Comparison of ENCODE assay signal across 8 cellular contexts in genomic region chr3:42749753-42750231, GRCh38. TPM values are rescaled to one million over a fixed set of nuclear protein-coding genes. Genes with fewer than 3 reads are reported as not detected.
A peak's percentile ranks its signal among the peaks of the same experiment; 100 is the strongest.
DNase-seq lines count a peak whose midpoint lies in the region; ATAC-seq and TF ChIP-seq lines count a peak whose summit lies in the region.
"Had no signal": no experiment of that assay in that cellular context is flagged by ENCODE, and none has a peak within 500 bp of the region (broad histone marks: within the 10 kb centered on the region; RNA-seq: fewer than 3 reads in every experiment).

No MANE protein-coding gene starts in this region.

- TF ChIP-seq CTCF in GM13977 (IDR thresholded peaks at IDR 0.05; ENCODE audit: extremely low read depth, insufficient read depth, missing control alignments) (peak; percentile 40), osteoblast (IDR thresholded peaks at IDR 0.05; ENCODE audit: extremely low read depth, low read depth, low read length) (peak; percentile 65)

- in situ Hi-C loops in GM13977 (cut with MboI; ENCODE audit: low pct_unique_long_range_greater_than_20kb, low sequenced_read_pairs, unreplicated experiment): no loop called here

- no peaks in the 10 kb centered on the region for H3K4me1 ChIP-seq in osteoblast (ENCODE audit: insufficient read depth, low read length)
- peaks cover 24% of the 10 kb centered on the region for H3K4me1 ChIP-seq in CD4-positive, alpha-beta memory T cell (ENCODE audit: insufficient read depth, low read length)

- H3K36me3 Mint-ChIP-seq in CD4-positive, alpha-beta memory T cell: no peaks in the 10 kb centered on the region

- no peaks in the 10 kb centered on the region for H4K20me1 ChIP-seq in osteoblast (ENCODE audit: insufficient read depth, low read length)

- H3K27me3 ChIP-seq in osteoblast (ENCODE audit: insufficient read depth, low read length): no peaks in the 10 kb centered on the region
- no peaks in the 10 kb centered on the region for H3K27me3 ChIP-seq in CD4-positive, alpha-beta memory T cell (ENCODE audit: insufficient read depth, low read length)

- DNase-seq in GM13977 (ENCODE audit: low spot score): peak; percentile 38
- peak; percentile 68 for DNase-seq in OCI-M1 (lab: John Stamatoyannopoulos, UW)
- peak; percentile 36 for DNase-seq in fibroblast of gingiva (ENCODE audit: low read depth)
- no peak for DNase-seq in osteoblast (ENCODE audit: insufficient read length, low spot score, missing footprints)
- DNase-seq in CD4-positive, alpha-beta memory T cell: no peak
- DNase-seq in NCI-H1105 (lab: John Stamatoyannopoulos, UW): no peak

- H3K27ac ChIP-seq in osteoblast (ENCODE audit: low read depth, low read length): no peak overlapping the region
- H3K27ac ChIP-seq in CD4-positive, alpha-beta memory T cell (ENCODE audit: low read depth, low read length): no peak overlapping the region

- CTCF ChIA-PET in CD4-positive, alpha-beta memory T cell (lab: Charles Lee; ENCODE audit: partially characterized antibody): interaction anchor here (0.9 to 1.2 kb wide), 2 partner anchors 126 to 248 kb away, joined by 3 read pairs; partner anchors contain the start of genes CYP8B1 and VIPR1

- no peak overlapping the region for H3K4me2 ChIP-seq in osteoblast (ENCODE audit: insufficient read depth, low read length)

- H3K79me2 ChIP-seq in osteoblast (ENCODE audit: insufficient read depth, low read length): no peaks in the 10 kb centered on the region

- no peaks in the 10 kb centered on the region for H3K9me3 ChIP-seq in osteoblast (ENCODE audit: low read depth, low read length)
- no peaks in the 10 kb centered on the region for H3K9me3 ChIP-seq in CD4-positive, alpha-beta memory T cell (ENCODE audit: control insufficient read depth in 1 of 2, low read length in 2 of 2)

- intact Hi-C loops in CD4-positive, alpha-beta memory T cell (cut with micrococcal nuclease): loop anchor here (10.0 kb wide), 1 partner anchor 95 kb away; the partner anchor contains the start of gene ZBTB47

- no peak overlapping the region for H3K4me3 ChIP-seq in osteoblast (ENCODE audit: insufficient read depth, low read length)
- no peak overlapping the region for H3K4me3 ChIP-seq in CD4-positive, alpha-beta memory T cell (ENCODE audit: low read length in 2 of 2)

- no peak for ATAC-seq in HG02763 (IDR thresholded peaks at IDR 0.05; ENCODE audit: unreplicated experiment)

- peaks cover 20 to 42% (median 31%) of the 10 kb centered on the region in 4 donors for H3K4me1 Mint-ChIP-seq in CD4-positive, alpha-beta memory T cell

- H2AFZ ChIP-seq in osteoblast (ENCODE audit: low read length): no peak overlapping the region

- POLR2A ChIA-PET in CD4-positive, alpha-beta memory T cell (lab: Charles Lee; ENCODE audit: partially characterized antibody): no interaction called here

- peak overlapping the region in 2 of 7 donors; percentile 53 to 65 for H3K27ac Mint-ChIP-seq in CD4-positive, alpha-beta memory T cell

- H3K4me3 Mint-ChIP-seq in CD4-positive, alpha-beta memory T cell: no peak overlapping the region

- no peaks in the 10 kb centered on the region for H3K27me3 Mint-ChIP-seq in CD4-positive, alpha-beta memory T cell

- no peaks in the 10 kb centered on the region for H3K36me3 ChIP-seq in osteoblast (ENCODE audit: insufficient read depth, low read length)
- no peaks in the 10 kb centered on the region for H3K36me3 ChIP-seq in CD4-positive, alpha-beta memory T cell (ENCODE audit: insufficient read depth, low read length)

- H3K9me3 Mint-ChIP-seq in CD4-positive, alpha-beta memory T cell: no peaks in the 10 kb centered on the region

RNA-seq across cellular contexts. Expression of gene CCDC13, which starts 23.3 kb away (rescaled TPM):
- total RNA-seq in osteoblast: 0.72 and 0.88 TPM in 2 replicates
- under 1 TPM; 0.72 to 0.96 TPM for total RNA-seq in CD4-positive, alpha-beta memory T cell
- under 1 TPM; 0.15 to 0.25 TPM for polyA plus RNA-seq in CD4-positive, alpha-beta memory T cell

RNA-seq across cellular contexts. Expression of gene HHATL, which starts 47.2 kb away (rescaled TPM):
- total RNA-seq in osteoblast: not detected in 2 replicates
- total RNA-seq in CD4-positive, alpha-beta memory T cell: not detected
- not detected for polyA plus RNA-seq in CD4-positive, alpha-beta memory T cell
- total RNA-seq: mononuclear cell had no signal

RNA-seq across cellular contexts. Expression of gene HIGD1A, which starts 54.5 kb away (rescaled TPM):
- 86.6 and 88.3 TPM in 2 replicates for total RNA-seq in osteoblast
- total RNA-seq in CD4-positive, alpha-beta memory T cell: 10 to 100 TPM; 24.3 to 26.7 TPM
- 100 to 1,000 TPM in 1 of 2 donors, 10 to 100 TPM in 1; 91.3 to 157 TPM for polyA plus RNA-seq in CD4-positive, alpha-beta memory T cell

RNA-seq across cellular contexts. Expression of gene ACKR2, which starts 59.5 kb away (rescaled TPM):
- total RNA-seq in osteoblast: under 0.01 TPM in 1 of 2 replicates, not detected in the other
- under 1 TPM; 0.28 to 0.49 TPM for total RNA-seq in CD4-positive, alpha-beta memory T cell
- not detected for polyA plus RNA-seq in CD4-positive, alpha-beta memory T cell

Comparison
In these comparisons a context has a peak if more than half of its experiments do, and no peak if none do; other contexts are left out.
1. DNase-seq: peak in GM13977 (single experiment), OCI-M1 (single experiment) and fibroblast of gingiva (single experiment); none in osteoblast (single experiment), CD4-positive, alpha-beta memory T cell (0 of 5) and NCI-H1105 (single experiment).